ENCODE assay signal across 8 cellular contexts in genomic region chr16:4616047-4616811, GRCh38. TPM values are rescaled to one million over a fixed set of nuclear protein-coding genes. Genes with fewer than 3 reads are reported as not detected.
DNase-seq lines count a peak whose midpoint lies in the region; TF ChIP-seq lines count a peak whose summit lies in the region.

No MANE protein-coding gene starts in this region.

- peak overlapping the region; percentile 69 for H3K4me3 ChIP-seq in LNCaP clone FGC (ENCODE audit: low read depth, low read length)
- H3K4me3 ChIP-seq in fibroblast of the aortic adventitia (ENCODE audit: low read depth, low read length) = peak overlapping the region; percentile 74

- peak overlapping the region; percentile 89 to 93 (median 92) for H3K4me3 Mint-ChIP-seq in nephron
- peak overlapping the region; percentile 91 for H3K4me3 Mint-ChIP-seq in stimulated activated naive CD8-positive, alpha-beta T cell treated with anti-CD3 and anti-CD28 coated beads, Interleukin-15, Interleukin-2, amounts not matched to agents 100 ng/mL and 50 ng/mL, for 24 hours

- DNase-seq in ELR (ENCODE audit: low read depth) (peak; percentile 100), H4 (ENCODE audit: low spot score) (peak; percentile 100), LNCaP clone FGC (ENCODE audit: low read depth) (peak; percentile 99), RWPE1 (ENCODE audit: low spot score) (peak; percentile 97), fibroblast of the aortic adventitia (ENCODE audit: low read depth) (peak; percentile 100)
- DNase-seq in activated effector memory CD4-positive, alpha-beta T cell treated with Interleukin-2 at 50 U/mL for 16 hours = peak; percentile 98

- POLR2A ChIA-PET in RWPE1 (lab: Yijun Ruan, JAX; ENCODE audit: low non-redundant PET) = interaction anchor here (0.6 kb wide), 1 partner anchor 1874 kb away, joined by 3 read pairs; no protein-coding TSS in a partner anchor

- H3K9me3 Mint-ChIP-seq in nephron = no peaks in the 10 kb centered on the region
- H3K9me3 Mint-ChIP-seq in stimulated activated naive CD8-positive, alpha-beta T cell treated with anti-CD3 and anti-CD28 coated beads, Interleukin-15, Interleukin-2, amounts not matched to agents 100 ng/mL and 50 ng/mL, for 24 hours = no peaks in the 10 kb centered on the region

- H3K4me1 Mint-ChIP-seq in nephron = peaks cover 24% of the 10 kb centered on the region
- H3K4me1 Mint-ChIP-seq in stimulated activated naive CD8-positive, alpha-beta T cell treated with anti-CD3 and anti-CD28 coated beads, Interleukin-15, Interleukin-2, amounts not matched to agents 100 ng/mL and 50 ng/mL, for 24 hours (ENCODE audit: low read depth) = peaks cover 25% of the 10 kb centered on the region

- H3K36me3 Mint-ChIP-seq in nephron (ENCODE audit: low read depth) = no peaks in the 10 kb centered on the region
- H3K36me3 Mint-ChIP-seq in stimulated activated naive CD8-positive, alpha-beta T cell treated with anti-CD3 and anti-CD28 coated beads, Interleukin-15, Interleukin-2, amounts not matched to agents 100 ng/mL and 50 ng/mL, for 24 hours (ENCODE audit: low read depth) = no peaks in the 10 kb centered on the region

- CTCF ChIA-PET in RWPE1 (lab: Yijun Ruan, JAX) = interaction anchor here (0.6 to 1.3 kb wide), 3 partner anchors 8 to 198 kb away, joined by 3 to 6 read pairs (median 4); partner anchors contain the start of gene MGRN1

- peak; percentile 37 for TF ChIP-seq CTCF in LNCaP clone FGC (IDR thresholded peaks at IDR 0.05; ENCODE audit: control insufficient read depth, extremely low read depth, insufficient read depth)
- peak; percentile 24; the same call in 1 of the 2 replicates for TF ChIP-seq CTCF in RWPE1 (conservative IDR thresholded peaks at IDR 0.05; ENCODE audit: low read depth)
- peak; percentile 41 for TF ChIP-seq CTCF in fibroblast of the aortic adventitia (IDR thresholded peaks at IDR 0.05; ENCODE audit: insufficient read depth, low read length)
- peak; percentile 20 to 45 (median 22) for TF ChIP-seq CTCF in nephron (IDR thresholded peaks at IDR 0.05; ENCODE audit: unreplicated experiment in 3 of 3)

- H3K27ac Mint-ChIP-seq in nephron = peak overlapping the region; percentile 99
- H3K27ac Mint-ChIP-seq in stimulated activated naive CD8-positive, alpha-beta T cell treated with anti-CD3 and anti-CD28 coated beads, Interleukin-15, Interleukin-2, amounts not matched to agents 100 ng/mL and 50 ng/mL, for 24 hours = peak overlapping the region; percentile 97

- H3K27me3 Mint-ChIP-seq in nephron (ENCODE audit: low read depth) = peaks cover 3% of the 10 kb centered on the region
- H3K27me3 Mint-ChIP-seq in stimulated activated naive CD8-positive, alpha-beta T cell treated with anti-CD3 and anti-CD28 coated beads, Interleukin-15, Interleukin-2, amounts not matched to agents 100 ng/mL and 50 ng/mL, for 24 hours = no peaks in the 10 kb centered on the region

- peak overlapping the region; percentile 91 for H3K27ac ChIP-seq in RWPE1

RNA-seq across cellular contexts. Expression of gene UBALD1, which starts 1.5 kb away (rescaled TPM):
- total RNA-seq in H4 (2014; rRNA removed; shearing (Covaris generic)) = 2.2 and 2.5 TPM in 2 replicates
- 5.2 and 7.1 TPM in 2 replicates for total RNA-seq in fibroblast of the aortic adventitia (ENCODE audit: low replicate concordance)

RNA-seq across cellular contexts. Expression of gene MGRN1, which starts 8.4 kb away (rescaled TPM):
- 15.4 and 16.1 TPM in 2 replicates for total RNA-seq in H4 (2014; rRNA removed; shearing (Covaris generic))
- 24.5 and 34.3 TPM in 2 replicates for total RNA-seq in fibroblast of the aortic adventitia (ENCODE audit: low replicate concordance)

Comparison
In these comparisons a context has a peak if more than half of its experiments do, and no peak if none do; other contexts are left out.
1. Peak in every context shown above with its lines: DNase-seq, H3K4me3 ChIP-seq and H3K27ac ChIP-seq.